In genomic region chr17:3887811-3888210, GRCh38 we compare ENCODE assay signal across 12 cellular contexts. TPM values are rescaled to one million over a fixed set of nuclear protein-coding genes. Genes with fewer than 3 reads are reported as not detected.
DNase-seq lines count a peak whose midpoint lies in the region; ATAC-seq and TF ChIP-seq lines count a peak whose summit lies in the region.
"Had no signal": no experiment of that assay in that cellular context is flagged by ENCODE, and none has a peak within 500 bp of the region (broad histone marks: within the 10 kb centered on the region; RNA-seq: fewer than 3 reads in every experiment).

No MANE protein-coding gene starts in this region.

- H3K27ac ChIP-seq in CD4-positive, CD25-positive, alpha-beta regulatory T cell (ENCODE audit: insufficient read depth, low read length, poor library complexity, severe bottlenecking): peak overlapping the region; percentile 14
- H3K27ac ChIP-seq in effector memory CD4-positive, alpha-beta T cell (ENCODE audit: insufficient read depth, low read length, poor library complexity, severe bottlenecking): peak overlapping the region; percentile 25
- peak overlapping the region; percentile 65 for H3K27ac ChIP-seq in parathyroid adenoma

- H3K4me2 ChIP-seq in parathyroid adenoma (ENCODE audit: low read length): no peak overlapping the region

- ATAC-seq in CD4-positive, CD25-positive, alpha-beta regulatory T cell (ENCODE audit: low read depth in 2 of 2): no peak
- ATAC-seq in HG03520 (IDR thresholded peaks at IDR 0.05; ENCODE audit: unreplicated experiment): no peak

- peaks cover 4% of the 10 kb centered on the region for H3K27me3 Mint-ChIP-seq in CD4-positive, CD25-positive, alpha-beta regulatory T cell
- no peaks in the 10 kb centered on the region for H3K27me3 Mint-ChIP-seq in chondrocyte (ENCODE audit: low read depth)

- TF ChIP-seq CTCF in LNCaP clone FGC (IDR thresholded peaks at IDR 0.05; ENCODE audit: control insufficient read depth, extremely low read depth, insufficient read depth) (no peak), parathyroid adenoma (IDR thresholded peaks at IDR 0.05) (no peak), chondrocyte (IDR thresholded peaks at IDR 0.05) (no peak)

- H3K4me1 Mint-ChIP-seq in CD4-positive, CD25-positive, alpha-beta regulatory T cell: peaks cover 0 to 43% (median 29%) of the 10 kb centered on the region in 4 donors
- peaks cover 64% of the 10 kb centered on the region for H3K4me1 Mint-ChIP-seq in chondrocyte (ENCODE audit: low read depth)

- no peak overlapping the region for H3K9ac ChIP-seq in parathyroid adenoma

- no peaks in the 10 kb centered on the region for H3K79me2 ChIP-seq in parathyroid adenoma

- peak overlapping the region in 1 of 3 donors; percentile 42 for H3K27ac Mint-ChIP-seq in CD4-positive, CD25-positive, alpha-beta regulatory T cell
- H3K27ac Mint-ChIP-seq in chondrocyte (ENCODE audit: unreplicated experiment): no peak overlapping the region

- no peak overlapping the region for H3K4me3 ChIP-seq in CD4-positive, CD25-positive, alpha-beta regulatory T cell (ENCODE audit: low read depth, low read length)
- H3K4me3 ChIP-seq in LNCaP clone FGC (ENCODE audit: low read depth, low read length) (peak overlapping the region; percentile 41), parathyroid adenoma (ENCODE audit: low read depth, low read length) (no peak overlapping the region)
- H3K4me3 ChIP-seq in effector memory CD4-positive, alpha-beta T cell (ENCODE audit: insufficient read depth, low read depth, low read length, poor library complexity, severe bottlenecking): no peak overlapping the region
- H3K4me3 ChIP-seq: MG63 had no signal

- peak overlapping the region in 2 of 4 donors; percentile 43 to 52 for H3K4me3 Mint-ChIP-seq in CD4-positive, CD25-positive, alpha-beta regulatory T cell
- H3K4me3 Mint-ChIP-seq in chondrocyte (ENCODE audit: unreplicated experiment): no peak overlapping the region
- H3K4me3 Mint-ChIP-seq: activated naive CD4-positive, alpha-beta T cell treated with anti-CD3 and anti-CD28 coated beads for 36 hours; stimulated activated naive CD8-positive, alpha-beta T cell treated with anti-CD3 and anti-CD28 coated beads, Interleukin-15, Interleukin-2, amounts not matched to agents 100 ng/mL and 50 ng/mL, for 24 hours had no signal

- no peaks in the 10 kb centered on the region for H3K27me3 ChIP-seq in CD4-positive, CD25-positive, alpha-beta regulatory T cell (ENCODE audit: control insufficient read depth, insufficient read depth, low read length)
- no peaks in the 10 kb centered on the region for H3K27me3 ChIP-seq in effector memory CD4-positive, alpha-beta T cell (replicated peaks; ENCODE audit: control insufficient read depth, insufficient read depth, low read length, poor library complexity, severe bottlenecking)
- H3K27me3 ChIP-seq in parathyroid adenoma (ENCODE audit: control insufficient read depth, insufficient read depth, low read length): no peaks in the 10 kb centered on the region
- H3K27me3 ChIP-seq: MG63 had no signal

- H3K36me3 ChIP-seq in CD4-positive, CD25-positive, alpha-beta regulatory T cell (ENCODE audit: control insufficient read depth, insufficient read depth, low read length): no peaks in the 10 kb centered on the region
- H3K36me3 ChIP-seq in effector memory CD4-positive, alpha-beta T cell (ENCODE audit: control insufficient read depth, insufficient read depth, low read length): peaks cover 5% of the 10 kb centered on the region
- H3K36me3 ChIP-seq in parathyroid adenoma (ENCODE audit: control insufficient read depth, insufficient read depth, low read length): no peaks in the 10 kb centered on the region

- no peaks in the 10 kb centered on the region for H3K9me3 Mint-ChIP-seq in CD4-positive, CD25-positive, alpha-beta regulatory T cell
- no peaks in the 10 kb centered on the region for H3K9me3 Mint-ChIP-seq in chondrocyte (ENCODE audit: low read depth)
- H3K9me3 Mint-ChIP-seq: activated naive CD4-positive, alpha-beta T cell treated with anti-CD3 and anti-CD28 coated beads for 36 hours; stimulated activated naive CD8-positive, alpha-beta T cell treated with anti-CD3 and anti-CD28 coated beads, Interleukin-15, Interleukin-2, amounts not matched to agents 100 ng/mL and 50 ng/mL, for 24 hours had no signal

- no peaks in the 10 kb centered on the region for H3K9me3 ChIP-seq in CD4-positive, CD25-positive, alpha-beta regulatory T cell (ENCODE audit: control insufficient read depth in 2 of 2, low read length in 2 of 2)
- H3K9me3 ChIP-seq in effector memory CD4-positive, alpha-beta T cell (ENCODE audit: control insufficient read depth, low read length): no peaks in the 10 kb centered on the region
- no peaks in the 10 kb centered on the region for H3K9me3 ChIP-seq in parathyroid adenoma (ENCODE audit: control insufficient read depth, low read length)
- H3K9me3 ChIP-seq: MG63 had no signal

- no peak overlapping the region for H2AFZ ChIP-seq in parathyroid adenoma

- no peak for DNase-seq in CD4-positive, CD25-positive, alpha-beta regulatory T cell
- DNase-seq in LNCaP clone FGC (ENCODE audit: low read depth) (no peak), C1 segment of cervical spinal cord (lab: John Stamatoyannopoulos, UW) (no peak), NCI-H2227 treated with DMSO at 0.1 percent for 48 hours (lab: John Stamatoyannopoulos, UW) (no peak), chondrocyte (ENCODE audit: low spot score) (no peak)
- no peak for DNase-seq in effector memory CD4-positive, alpha-beta T cell
- DNase-seq: activated naive CD4-positive, alpha-beta T cell treated with anti-CD3 and anti-CD28 coated beads for 36 hours; GF-D8 had no signal

- no peaks in the 10 kb centered on the region for H3K36me3 Mint-ChIP-seq in CD4-positive, CD25-positive, alpha-beta regulatory T cell
- no peaks in the 10 kb centered on the region for H3K36me3 Mint-ChIP-seq in chondrocyte (ENCODE audit: low read depth)

- peaks cover 33% of the 10 kb centered on the region for H3K4me1 ChIP-seq in CD4-positive, CD25-positive, alpha-beta regulatory T cell (ENCODE audit: control insufficient read depth, insufficient read depth, low read length, poor library complexity, severe bottlenecking)
- peaks cover 32% of the 10 kb centered on the region for H3K4me1 ChIP-seq in effector memory CD4-positive, alpha-beta T cell (ENCODE audit: control insufficient read depth, insufficient read depth, low read length, poor library complexity, severe bottlenecking)
- peaks cover 4% of the 10 kb centered on the region for H3K4me1 ChIP-seq in parathyroid adenoma

RNA-seq across cellular contexts. Expression of gene CAMKK1, which starts 5.0 kb away (rescaled TPM):
- 3.2 TPM for total RNA-seq in CD4-positive, CD25-positive, alpha-beta regulatory T cell
- under 1 TPM; 0.09 to 0.96 (median 0.72) TPM for polyA plus RNA-seq in CD4-positive, CD25-positive, alpha-beta regulatory T cell
- 5.0 to 8.0 TPM (median 5.1 TPM) in 3 replicates for total RNA-seq in chondrocyte

RNA-seq across cellular contexts. Expression of gene P2RX1, which starts 28.5 kb away (rescaled TPM):
- total RNA-seq in CD4-positive, CD25-positive, alpha-beta regulatory T cell: 2.3 TPM
- polyA plus RNA-seq in CD4-positive, CD25-positive, alpha-beta regulatory T cell: not detected
- not detected in 3 replicates for total RNA-seq in chondrocyte

RNA-seq across cellular contexts. Expression of gene NCBP3, which starts 41.8 kb away (rescaled TPM):
- 46.0 TPM for total RNA-seq in CD4-positive, CD25-positive, alpha-beta regulatory T cell
- polyA plus RNA-seq in CD4-positive, CD25-positive, alpha-beta regulatory T cell: 10 to 100 TPM; 10.5 to 15.7 (median 12.2) TPM
- 31.3 to 34.8 TPM (median 33.7 TPM) in 3 replicates for total RNA-seq in chondrocyte

Comparison
In these comparisons a context has a peak if more than half of its experiments do, and no peak if none do; other contexts are left out.
1. H3K27ac ChIP-seq: peak in every context shown above with its lines; median percentile 65 in parathyroid adenoma; 25 in effector memory CD4-positive, alpha-beta T cell; 14 in CD4-positive, CD25-positive, alpha-beta regulatory T cell.